ENCODE assay signal across 21 cellular contexts in genomic region chr21:45451771-45452182, GRCh38. TPM values are rescaled to one million over a fixed set of nuclear protein-coding genes. Genes with fewer than 3 reads are reported as not detected.
A peak's percentile ranks its signal among the peaks of the same experiment; 100 is the strongest.
DNase-seq lines count a peak whose midpoint lies in the region; ATAC-seq and TF ChIP-seq lines count a peak whose summit lies in the region.
"Had no signal": no experiment of that assay in that cellular context is flagged by ENCODE, and none has a peak within 500 bp of the region (broad histone marks: within the 10 kb centered on the region; RNA-seq: fewer than 3 reads in every experiment).

No MANE protein-coding gene starts in this region.

- peaks cover 7% of the 10 kb centered on the region; the same call in 2 of the 3 replicates for H3K4me1 Mint-ChIP-seq in GM23338
- H3K4me1 Mint-ChIP-seq in endodermal cell: peaks cover 2% of the 10 kb centered on the region
- H3K4me1 Mint-ChIP-seq in neural progenitor cell: peaks cover 6% of the 10 kb centered on the region
- H3K4me1 Mint-ChIP-seq in T-helper 2 cell treated with Interferon-gamma antibody and Interleukin-4, amounts not matched to agents 5 μg/mL and 100 μg/mL, for 36 hours (ENCODE audit: low read depth): no peaks in the 10 kb centered on the region

- H3K4me2 ChIP-seq in BLaER1: peak overlapping the region; percentile 24; the same call in 1 of the 2 replicates
- H3K4me2 ChIP-seq in GM23338: no peak overlapping the region
- no peak overlapping the region for H3K4me2 ChIP-seq in neural progenitor cell

- H3K27ac ChIP-seq in BLaER1: no peak overlapping the region
- no peak overlapping the region for H3K27ac ChIP-seq in GM23338 (ENCODE audit: low read depth)
- H3K27ac ChIP-seq in endodermal cell (ENCODE audit: low read depth, low read length): peak overlapping the region; percentile 49
- H3K27ac ChIP-seq in neural progenitor cell: peak overlapping the region; percentile 46
- H3K27ac ChIP-seq in suprapubic skin: no peak overlapping the region
- H3K27ac ChIP-seq: SK-N-MC had no signal

- WGBS in endodermal cell (ENCODE audit: insufficient coverage in 1 of 2, insufficient read length in 1 of 2), 2 experiments: 95 to 96% methylated on average over 12 of the region's 12 CpGs
- 93% methylated on average over 8 of the region's 12 CpGs for WGBS in suprapubic skin

- TF ChIP-seq CTCF in GM23338 (conservative IDR thresholded peaks at IDR 0.05; ENCODE audit: low read depth in 2 of 2) (no peak), endodermal cell (conservative IDR thresholded peaks at IDR 0.05) (no peak), neural progenitor cell (IDR thresholded peaks at IDR 0.05) (no peak), suprapubic skin (IDR thresholded peaks at IDR 0.05) (no peak)

- H3K27me3 Mint-ChIP-seq in GM23338 (ENCODE audit: insufficient read depth, low read depth, poor library complexity) (peaks cover 10% of the 10 kb centered on the region), endodermal cell (ENCODE audit: insufficient read depth) (no peaks in the 10 kb centered on the region), neural progenitor cell (ENCODE audit: insufficient read depth, low read depth) (peaks cover 8% of the 10 kb centered on the region)
- H3K27me3 Mint-ChIP-seq in T-helper 2 cell treated with Interferon-gamma antibody and Interleukin-4, amounts not matched to agents 5 μg/mL and 100 μg/mL, for 36 hours (ENCODE audit: low read depth): no peaks in the 10 kb centered on the region

- ATAC-seq in GM23338 (no peak), HG03135 (IDR thresholded peaks at IDR 0.05; ENCODE audit: unreplicated experiment) (no peak)
- ATAC-seq: GM12878 had no signal

- H4K20me1 ChIP-seq in BLaER1: no peaks in the 10 kb centered on the region
- H4K20me1 ChIP-seq in GM23338 (replicated peaks; ENCODE audit: insufficient read depth): peaks cover 26% of the 10 kb centered on the region; the same call in 1 of the 2 replicates
- H4K20me1 ChIP-seq in neural progenitor cell (ENCODE audit: low read depth): peaks cover 54% of the 10 kb centered on the region

- H3K27me3 ChIP-seq in BLaER1 (no peaks in the 10 kb centered on the region), GM23338 (ENCODE audit: insufficient read depth) (no peaks in the 10 kb centered on the region), endodermal cell (ENCODE audit: control insufficient read depth, insufficient read depth, low read length, poor library complexity, severe bottlenecking) (no peaks in the 10 kb centered on the region), neural progenitor cell (no peaks in the 10 kb centered on the region), suprapubic skin (no peaks in the 10 kb centered on the region)

- H3K9me3 ChIP-seq in BLaER1: peaks cover 7% of the 10 kb centered on the region; the same call in 1 of the 2 replicates
- peaks cover 2% of the 10 kb centered on the region for H3K9me3 ChIP-seq in endodermal cell (ENCODE audit: control insufficient read depth, low read length)
- no peaks in the 10 kb centered on the region for H3K9me3 ChIP-seq in neural progenitor cell (ENCODE audit: low read depth)
- H3K9me3 ChIP-seq in suprapubic skin: no peaks in the 10 kb centered on the region
- H3K9me3 ChIP-seq: BE2C had no signal

- H3F3A ChIP-seq in GM23338 (replicated peaks; ENCODE audit: low read depth) (peaks cover 16% of the 10 kb centered on the region), neural progenitor cell (ENCODE audit: low read depth) (peaks cover 21% of the 10 kb centered on the region)

- H3K79me2 ChIP-seq in GM23338 (replicated peaks; ENCODE audit: insufficient read depth) (peaks cover 78% of the 10 kb centered on the region), neural progenitor cell (ENCODE audit: low read depth) (peaks cover 62% of the 10 kb centered on the region)

- H3K4me3 Mint-ChIP-seq in GM23338 (no peak overlapping the region), endodermal cell (no peak overlapping the region), neural progenitor cell (no peak overlapping the region)
- H3K4me3 Mint-ChIP-seq in T-helper 2 cell treated with Interferon-gamma antibody and Interleukin-4, amounts not matched to agents 5 μg/mL and 100 μg/mL, for 36 hours: no peak overlapping the region
- H3K4me3 Mint-ChIP-seq: CD4-positive, alpha-beta memory T cell had no signal

- H3K9me3 Mint-ChIP-seq in GM23338 (peaks cover 3% of the 10 kb centered on the region; the same call in 1 of the 3 replicates), endodermal cell (no peaks in the 10 kb centered on the region), neural progenitor cell (peaks cover 5% of the 10 kb centered on the region)
- H3K9me3 Mint-ChIP-seq in T-helper 2 cell treated with Interferon-gamma antibody and Interleukin-4, amounts not matched to agents 5 μg/mL and 100 μg/mL, for 36 hours: peaks cover 11% of the 10 kb centered on the region

- H2AFZ ChIP-seq in GM23338 (no peak overlapping the region), neural progenitor cell (replicated peaks) (no peak overlapping the region)

- TF ChIP-seq EP300 in suprapubic skin (IDR thresholded peaks at IDR 0.05): no peak

- H3K36me3 ChIP-seq in BLaER1: no peaks in the 10 kb centered on the region
- no peaks in the 10 kb centered on the region for H3K36me3 ChIP-seq in GM23338 (ENCODE audit: insufficient read depth)
- peaks cover 35% of the 10 kb centered on the region for H3K36me3 ChIP-seq in endodermal cell (ENCODE audit: control insufficient read depth, insufficient read depth, low read length)
- H3K36me3 ChIP-seq in neural progenitor cell: no peaks in the 10 kb centered on the region
- H3K36me3 ChIP-seq in suprapubic skin: no peaks in the 10 kb centered on the region
- H3K36me3 ChIP-seq: BE2C had no signal

- no peak for DNase-seq in GM23338 (ENCODE audit: low spot score)
- no peak for DNase-seq in endodermal cell
- no peak for DNase-seq in neural progenitor cell (ENCODE audit: low spot score)
- DNase-seq in T-helper 2 cell treated with Interferon-gamma antibody and Interleukin-4, amounts not matched to agents 5 μg/mL and 100 μg/mL, for 36 hours (ENCODE audit: low spot score): no peak
- no peak for DNase-seq in activated naive CD4-positive, alpha-beta T cell treated with anti-CD3 and anti-CD28 coated beads, Interleukin-2, amount 50 U/mL, for 16 hours
- no peak for DNase-seq in suprapubic skin (ENCODE audit: low spot score in 2 of 2)
- DNase-seq: BE2C, Caco-2, DND-41, GOT3, Kasumi-1, NCI-H1694 treated with DMSO at 0.1 percent for 48 hours, NCI-H446, NCI-H526, OCI-M1, SHP77 treated with DMSO at 0.1 percent for 48 hours had no signal

- H3K9me2 ChIP-seq in GM23338 (ENCODE audit: insufficient read depth): peaks cover 7% of the 10 kb centered on the region; the same call in 1 of the 2 replicates

- H3K9ac ChIP-seq in BLaER1: no peak overlapping the region
- no peak overlapping the region for H3K9ac ChIP-seq in endodermal cell (ENCODE audit: extremely low read depth, low read length, poor library complexity, severe bottlenecking)
- H3K9ac ChIP-seq in neural progenitor cell: no peak overlapping the region

- H3K4me1 ChIP-seq in BLaER1 (peaks cover 37% of the 10 kb centered on the region), GM23338 (ENCODE audit: insufficient read depth) (no peaks in the 10 kb centered on the region), endodermal cell (ENCODE audit: control insufficient read depth, insufficient read depth, low read length) (no peaks in the 10 kb centered on the region), neural progenitor cell (no peaks in the 10 kb centered on the region), suprapubic skin (peaks cover 57% of the 10 kb centered on the region)
- H3K4me1 ChIP-seq: BE2C had no signal

- H3K36me3 Mint-ChIP-seq in GM23338 (ENCODE audit: low read depth): peaks cover 32% of the 10 kb centered on the region
- H3K36me3 Mint-ChIP-seq in endodermal cell (ENCODE audit: low read depth): peaks cover 24% of the 10 kb centered on the region
- peaks cover 12% of the 10 kb centered on the region for H3K36me3 Mint-ChIP-seq in neural progenitor cell
- no peaks in the 10 kb centered on the region for H3K36me3 Mint-ChIP-seq in T-helper 2 cell treated with Interferon-gamma antibody and Interleukin-4, amounts not matched to agents 5 μg/mL and 100 μg/mL, for 36 hours (ENCODE audit: low read depth)
- H3K36me3 Mint-ChIP-seq: CD4-positive, alpha-beta memory T cell had no signal

- no peak for TF ChIP-seq POLR2A in suprapubic skin (IDR thresholded peaks at IDR 0.05)

- H3K27ac Mint-ChIP-seq in GM23338 (peak overlapping the region; percentile 27; the same call in 1 of the 2 replicates), endodermal cell (peak overlapping the region; percentile 84), neural progenitor cell (no peak overlapping the region)
- H3K27ac Mint-ChIP-seq in T-helper 2 cell treated with Interferon-gamma antibody and Interleukin-4, amounts not matched to agents 5 μg/mL and 100 μg/mL, for 36 hours: no peak overlapping the region

- no peak overlapping the region for H3K4me3 ChIP-seq in BLaER1
- H3K4me3 ChIP-seq in GM23338: no peak overlapping the region
- no peak overlapping the region for H3K4me3 ChIP-seq in endodermal cell (ENCODE audit: low read length)
- H3K4me3 ChIP-seq in neural progenitor cell: no peak overlapping the region
- H3K4me3 ChIP-seq in suprapubic skin: no peak overlapping the region
- H3K4me3 ChIP-seq: GM12878, SK-N-MC had no signal

TF ChIP-seq in GM23338, 12 proteins besides CTCF, POLR2A, EP300 and RAD21 (continues in another document):
- TF ChIP-seq JUNB (IDR thresholded peaks at IDR 0.05; ENCODE audit: unreplicated experiment) (no peak), ZNF114 (CRISPR knock-in tag; IDR thresholded peaks at IDR 0.05) (no peak), EZH2phosphoT487 (IDR thresholded peaks at IDR 0.05; ENCODE audit: unreplicated experiment) (no peak), POLR2AphosphoS5 (IDR thresholded peaks at IDR 0.05; ENCODE audit: low read depth) (no peak), ZNF331 (CRISPR knock-in tag; IDR thresholded peaks at IDR 0.05; ENCODE audit: low read depth) (no peak)

RNA-seq across cellular contexts. Expression of gene COL18A1, which starts 46.8 kb away (rescaled TPM):
- 287 and 430 TPM in 2 replicates for total RNA-seq in GM23338 (2014; rRNA removed; shearing (Covaris generic))
- 38.4 and 45.1 TPM in 2 replicates for polyA plus RNA-seq in GM23338 (2016; fragmentation: Nextera tagmentation; extraction: Ambion mirVana)
- total RNA-seq in endodermal cell: 100 to 1,000 TPM; 332 to 398 TPM
- 216 TPM for polyA plus RNA-seq in endodermal cell (2013, experiment 1 of 2)
- polyA plus RNA-seq in endodermal cell (2013, experiment 2 of 2): 213 TPM
- total RNA-seq in neural progenitor cell (ENCODE audit: low replicate concordance): 52.6 and 291 TPM in 2 replicates
- 100 to 1,000 TPM in 2 of 4 donors, 10 to 100 TPM in 2; 71.9 to 157 (median 101) TPM for total RNA-seq in suprapubic skin

Comparison
In these comparisons a context has a peak if more than half of its experiments do, and no peak if none do; other contexts are left out.
1. H3K27ac ChIP-seq: peak in endodermal cell (single experiment) and neural progenitor cell (single experiment); none in BLaER1 (single experiment), GM23338 (single experiment) and suprapubic skin (single experiment).
2. H3K27ac Mint-ChIP-seq: peak in GM23338 (single experiment) and endodermal cell (single experiment); none in neural progenitor cell (single experiment) and T-helper 2 cell treated with Interferon-gamma antibody and Interleukin-4, amounts not matched to agents 5 μg/mL and 100 μg/mL, for 36 hours (single experiment).